ENCODE assay signal across 23 cellular contexts in the genomic region with DNA sequence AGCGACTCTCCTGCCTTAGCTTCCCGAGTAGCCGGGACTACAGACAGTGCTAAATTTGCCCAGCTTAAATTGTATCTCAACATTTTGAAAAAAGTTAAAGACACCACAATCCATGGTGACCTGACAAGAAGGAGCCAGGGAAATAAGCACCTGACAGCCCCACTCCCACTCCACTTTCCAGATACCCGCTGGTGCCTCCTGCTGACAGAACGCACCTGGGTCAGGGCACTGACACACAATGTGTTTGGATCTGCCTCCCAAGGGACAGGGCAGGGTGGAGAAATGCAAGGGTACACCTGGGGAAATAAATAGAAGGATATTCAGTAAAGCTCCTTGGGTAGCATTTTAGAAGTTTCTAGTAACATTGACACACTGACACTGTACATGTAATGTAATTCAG. TPM values are rescaled to one million over a fixed set of nuclear protein-coding genes. Genes with fewer than 3 reads are reported as not detected.
DNase-seq lines count a peak whose midpoint lies in the region; ATAC-seq and TF ChIP-seq lines count a peak whose summit lies in the region.
"Had no signal": no experiment of that assay in that cellular context is flagged by ENCODE, and none has a peak within 500 bp of the region (broad histone marks: within the 10 kb centered on the region; RNA-seq: fewer than 3 reads in every experiment).

No MANE protein-coding gene starts in this region.

- H3K4me1 Mint-ChIP-seq in GM23338 = peaks cover 13% of the 10 kb centered on the region
- H3K4me1 Mint-ChIP-seq in HFFc6 (ENCODE audit: low read depth) = peaks cover 35% of the 10 kb centered on the region
- H3K4me1 Mint-ChIP-seq: CD8-positive, alpha-beta memory T cell had no signal

- peaks cover 2% of the 10 kb centered on the region; the same call in 2 of the 3 replicates for H3K9me3 Mint-ChIP-seq in GM23338
- H3K9me3 Mint-ChIP-seq in HFFc6 = no peaks in the 10 kb centered on the region
- H3K9me3 Mint-ChIP-seq: CD4-positive, alpha-beta T cell; CD8-positive, alpha-beta memory T cell had no signal

- H3K36me3 ChIP-seq in GM23338 (ENCODE audit: insufficient read depth) (no peaks in the 10 kb centered on the region), WERI-Rb-1 (no peaks in the 10 kb centered on the region), osteoblast (ENCODE audit: insufficient read depth, low read length) (no peaks in the 10 kb centered on the region)
- H3K36me3 ChIP-seq: BE2C; BLaER1 treated with 17β-estradiol and CSF1 and Interleukin-3, amounts not matched to agents 10 nM and 100 nM had no signal

- peaks cover 10% of the 10 kb centered on the region for H3K27me3 Mint-ChIP-seq in GM23338 (ENCODE audit: insufficient read depth, low read depth, poor library complexity)
- H3K27me3 Mint-ChIP-seq in HFFc6 (ENCODE audit: insufficient read depth) = peaks cover 15% of the 10 kb centered on the region
- H3K27me3 Mint-ChIP-seq: CD4-positive, alpha-beta T cell had no signal

- H3K36me3 Mint-ChIP-seq in GM23338 (ENCODE audit: low read depth) (no peaks in the 10 kb centered on the region), HFFc6 (ENCODE audit: low read depth) (no peaks in the 10 kb centered on the region)
- H3K36me3 Mint-ChIP-seq: CD14-positive monocyte; CD8-positive, alpha-beta memory T cell had no signal

- TF ChIP-seq CTCF in GM23338 (conservative IDR thresholded peaks at IDR 0.05; ENCODE audit: low read depth in 2 of 2) (peak; percentile 11 to 44; a peak in 2 of 4 replicates), HFFc6 (IDR thresholded peaks at IDR 0.05) (0 out of 2 replicates have a peak, but pooled peaks have one; percentile 20), WERI-Rb-1 (IDR thresholded peaks at IDR 0.05; ENCODE audit: low read depth, low read length) (0 out of 2 replicates have a peak, but pooled peaks have one; percentile 7), osteoblast (IDR thresholded peaks at IDR 0.05; ENCODE audit: extremely low read depth, low read depth, low read length) (no peak)

- H3K27ac Mint-ChIP-seq in GM23338 = no peak overlapping the region
- H3K27ac Mint-ChIP-seq in HFFc6 = no peak overlapping the region
- H3K27ac Mint-ChIP-seq: CD14-positive monocyte; CD4-positive, alpha-beta T cell; CD8-positive, alpha-beta memory T cell had no signal

- H3K9me3 ChIP-seq in WERI-Rb-1 (ENCODE audit: severe bottlenecking) (no peaks in the 10 kb centered on the region), osteoblast (ENCODE audit: low read depth, low read length) (no peaks in the 10 kb centered on the region)
- H3K9me3 ChIP-seq: A549; BE2C; BLaER1 treated with 17β-estradiol and CSF1 and Interleukin-3, amounts not matched to agents 10 nM and 100 nM had no signal

- H3K4me2 ChIP-seq in GM23338 = no peak overlapping the region
- no peak overlapping the region for H3K4me2 ChIP-seq in osteoblast (ENCODE audit: insufficient read depth, low read length)
- H3K4me2 ChIP-seq: A549; BLaER1 treated with 17β-estradiol and CSF1 and Interleukin-3, amounts not matched to agents 10 nM and 100 nM had no signal

- H3K4me1 ChIP-seq in GM23338 (ENCODE audit: insufficient read depth) (peaks cover 6% of the 10 kb centered on the region; the same call in 1 of the 2 replicates), osteoblast (ENCODE audit: insufficient read depth, low read length) (peaks cover 20% of the 10 kb centered on the region)
- H3K4me1 ChIP-seq: BE2C had no signal

- in situ Hi-C loops in KBM-7 (cut with MboI; ENCODE audit: low pct_unique_long_range_greater_than_20kb, low sequenced_read_pairs) = loop anchor here (25.0 kb wide), 1 partner anchor 208 kb away; no protein-coding TSS in a partner anchor

- H3K27ac ChIP-seq in GM23338 (ENCODE audit: low read depth) = no peak overlapping the region
- no peak overlapping the region for H3K27ac ChIP-seq in WERI-Rb-1
- no peak overlapping the region for H3K27ac ChIP-seq in osteoblast (ENCODE audit: low read depth, low read length)
- H3K27ac ChIP-seq: BLaER1 treated with 17β-estradiol and CSF1 and Interleukin-3, amounts not matched to agents 10 nM and 100 nM had no signal

- H3K79me2 ChIP-seq in GM23338 (replicated peaks; ENCODE audit: insufficient read depth) (no peaks in the 10 kb centered on the region), osteoblast (ENCODE audit: insufficient read depth, low read length) (no peaks in the 10 kb centered on the region)

- H3F3A ChIP-seq in GM23338 (replicated peaks; ENCODE audit: low read depth) = no peaks in the 10 kb centered on the region

- H3K4me3 ChIP-seq in GM23338 = no peak overlapping the region
- H3K4me3 ChIP-seq in WERI-Rb-1 (ENCODE audit: low read depth, low read length) = no peak overlapping the region
- H3K4me3 ChIP-seq in osteoblast (ENCODE audit: insufficient read depth, low read length) = no peak overlapping the region
- H3K4me3 ChIP-seq: A549; BLaER1 treated with 17β-estradiol and CSF1 and Interleukin-3, amounts not matched to agents 10 nM and 100 nM; GM12878 had no signal

- H4K20me1 ChIP-seq in GM23338 (replicated peaks; ENCODE audit: insufficient read depth) (no peaks in the 10 kb centered on the region), osteoblast (ENCODE audit: insufficient read depth, low read length) (no peaks in the 10 kb centered on the region)
- H4K20me1 ChIP-seq: BLaER1 treated with 17β-estradiol and CSF1 and Interleukin-3, amounts not matched to agents 10 nM and 100 nM had no signal

- ATAC-seq in GM23338 (no peak), HG03025 (IDR thresholded peaks at IDR 0.05; ENCODE audit: low FRiP score, unreplicated experiment) (no peak)
- ATAC-seq: A549, GM12878 had no signal

- H3K9me2 ChIP-seq in GM23338 (ENCODE audit: insufficient read depth) = no peaks in the 10 kb centered on the region

- H3K27me3 ChIP-seq in GM23338 (ENCODE audit: insufficient read depth) (no peaks in the 10 kb centered on the region), WERI-Rb-1 (ENCODE audit: insufficient read depth, low read depth, severe bottlenecking) (no peaks in the 10 kb centered on the region), osteoblast (ENCODE audit: insufficient read depth, low read length) (no peaks in the 10 kb centered on the region)
- H3K27me3 ChIP-seq: BE2C; BLaER1 treated with 17β-estradiol and CSF1 and Interleukin-3, amounts not matched to agents 10 nM and 100 nM had no signal

- H3K4me3 Mint-ChIP-seq in GM23338 (no peak overlapping the region), HFFc6 (no peak overlapping the region)
- H3K4me3 Mint-ChIP-seq: CD14-positive monocyte; CD4-positive, alpha-beta T cell; CD8-positive, alpha-beta memory T cell had no signal

- H2AFZ ChIP-seq in GM23338 (no peak overlapping the region), osteoblast (ENCODE audit: low read length) (no peak overlapping the region)

- DNase-seq in GM23338 (ENCODE audit: low spot score) = no peak
- DNase-seq in HFFc6 = no peak
- no peak for DNase-seq in WERI-Rb-1
- DNase-seq in osteoblast (ENCODE audit: insufficient read length, low spot score, missing footprints) = peak; percentile 53
- DNase-seq in KBM-7 = no peak
- DNase-seq in ureter (ENCODE audit: low spot score) = no peak
- no peak for DNase-seq in cerebellar cortex (ENCODE audit: low spot score)
- DNase-seq: 8988T; ACHN; AML-193; BE2C; CD4-positive, alpha-beta T cell; CD8-positive, alpha-beta memory T cell; DMS 273 treated with DMSO at 0.1 percent for 48 hours; DMS79; GDM1; GOT3; HCEC 1CT had no signal

TF ChIP-seq in GM23338, 12 proteins besides CTCF, POLR2A, EP300 and RAD21 (continues in another document):
- TF ChIP-seq STAT1 (IDR thresholded peaks at IDR 0.05; ENCODE audit: unreplicated experiment) (no peak), REST (IDR thresholded peaks at IDR 0.05; ENCODE audit: unreplicated experiment) (no peak), CREB1 (CRISPR knock-in tag; IDR thresholded peaks at IDR 0.05; ENCODE audit: low read depth) (no peak), NANOG (IDR thresholded peaks at IDR 0.05; ENCODE audit: borderline replicate concordance) (no peak), JUNB (IDR thresholded peaks at IDR 0.05; ENCODE audit: unreplicated experiment) (no peak), ZNF331 (CRISPR knock-in tag; IDR thresholded peaks at IDR 0.05; ENCODE audit: low read depth) (no peak)

RNA-seq across cellular contexts. Expression of gene OPN4, which starts 58.9 kb away (rescaled TPM):
- not detected in 2 replicates for total RNA-seq in GM23338 (2014; rRNA removed; shearing (Covaris generic))
- polyA plus RNA-seq in GM23338 (2016; fragmentation: Nextera tagmentation; extraction: Ambion mirVana) = not detected in 2 replicates
- not detected for total RNA-seq in HFFc6 (2021; fragmentation: NEBNext Ultra II Directional; extraction: Animal tissue kit (Norgen Biotek cat#: 25700))
- not detected in 2 replicates for total RNA-seq in osteoblast
- not detected for total RNA-seq in ureter
- total RNA-seq: CD4-positive, alpha-beta T cell; CD8-positive, alpha-beta memory T cell; GM12878 had no signal
- polyA plus RNA-seq: A549; CD14-positive monocyte; CD8-positive, alpha-beta memory T cell; GM12878 had no signal
